Comparison of ENCODE assay signal across 8 cellular contexts in genomic region chr17:40819528-40820125, GRCh38. TPM values are rescaled to one million over a fixed set of nuclear protein-coding genes. Genes with fewer than 3 reads are reported as not detected.
DNase-seq lines count a peak whose midpoint lies in the region; ATAC-seq, FAIRE-seq and TF ChIP-seq lines count a peak whose summit lies in the region.

No MANE protein-coding gene starts in this region.

- peaks cover 16% of the 10 kb centered on the region for H3K4me1 ChIP-seq in A549

- ATAC-seq in A549 (peak in 1 of 2 experiments; percentile 47; a peak in 3 of 6 replicates), HG03460 (IDR thresholded peaks at IDR 0.05; ENCODE audit: unreplicated experiment) (no peak)
- ATAC-seq in stimulated activated naive B cell treated with anti-CD40 and anti-IgM and Interleukin-4, amounts not matched to agents 10 μg/mL and 1 μg/mL and 100 μg/mL, for 72 hours (replicated peaks): no peak

- peak overlapping the region; percentile 69 for H3K27ac Mint-ChIP-seq in stimulated activated naive B cell treated with anti-CD40 and anti-IgM and Interleukin-4, amounts not matched to agents 10 μg/mL and 1 μg/mL and 100 μg/mL, for 72 hours

- CTCF ChIA-PET in A549 (lab: Yijun Ruan, JAX) (interaction anchor here (0.7 to 6.4 kb wide), 13 partner anchors 14 to 846 kb away, joined by 3 to 51 read pairs (median 3); no protein-coding TSS in a partner anchor), HEK293T (lab: Yijun Ruan, JAX) (interaction anchor here (0.8 to 1.0 kb wide), 2 partner anchors 32 to 729 kb away, joined by 3 read pairs; no protein-coding TSS in a partner anchor)

- peak; percentile 7 for FAIRE-seq in A549 (lab: Jason Lieb, UNC)

- 13% methylated on average over 9 of the region's 9 CpGs for WGBS in A549 (ENCODE audit: missing lambda C conversion rate)

- TF ChIP-seq CTCF in A549 (IDR thresholded peaks at IDR 0.05): no peak

- peak overlapping the region; percentile 86 to 94 for H3K27ac ChIP-seq in A549

- peaks cover 12 to 24% of the 10 kb centered on the region in 2 donors for H3K4me1 Mint-ChIP-seq in stimulated activated naive B cell treated with anti-CD40 and anti-IgM and Interleukin-4, amounts not matched to agents 10 μg/mL and 1 μg/mL and 100 μg/mL, for 72 hours

- peaks cover 19 to 33% of the 10 kb centered on the region in 2 donors for H3K36me3 Mint-ChIP-seq in stimulated activated naive B cell treated with anti-CD40 and anti-IgM and Interleukin-4, amounts not matched to agents 10 μg/mL and 1 μg/mL and 100 μg/mL, for 72 hours

- H3K9me3 Mint-ChIP-seq in stimulated activated naive B cell treated with anti-CD40 and anti-IgM and Interleukin-4, amounts not matched to agents 10 μg/mL and 1 μg/mL and 100 μg/mL, for 72 hours: peaks cover 0 to 4% of the 10 kb centered on the region in 2 donors

- DNase-seq in A549 (ENCODE audit: low read depth in 1 of 2, low spot score in 1 of 2) (peak in 1 of 2 experiments; percentile 21), HEK293T (ENCODE audit: extremely low spot score) (peak; percentile 6), astrocyte of the hippocampus (ENCODE audit: low read depth, low spot score) (peak; percentile 35), NCI-H526 (lab: John Stamatoyannopoulos, UW) (no peak)
- DNase-seq in stimulated activated naive B cell treated with anti-CD40 and anti-IgM and Interleukin-4, amounts not matched to agents 10 μg/mL and 1 μg/mL and 100 μg/mL, for 72 hours: no peak
- no peak for DNase-seq in stimulated activated CD8-positive, alpha-beta memory T cell treated with anti-CD3 and anti-CD28 coated beads, Interleukin-4, amount 100 ng/mL, for 48 hours

- H3K27me3 Mint-ChIP-seq in stimulated activated naive B cell treated with anti-CD40 and anti-IgM and Interleukin-4, amounts not matched to agents 10 μg/mL and 1 μg/mL and 100 μg/mL, for 72 hours: peaks cover 3 to 9% of the 10 kb centered on the region in 2 donors

- POLR2A ChIA-PET in A549 (lab: Yijun Ruan, JAX): interaction anchor here (0.9 to 1.9 kb wide), 16 partner anchors 8 to 869 kb away, joined by 3 to 16 read pairs (median 4); partner anchors contain the start of gene EIF1
- POLR2A ChIA-PET in HEK293T (lab: Yijun Ruan, JAX): interaction anchor here (0.6 to 2.0 kb wide), 7 partner anchors 8 to 869 kb away, joined by 3 to 19 read pairs (median 3); partner anchors contain the start of genes EIF1 and SMARCE1

- TF ChIP-seq RAD21 in A549 (conservative IDR thresholded peaks at IDR 0.05 in 1 of 2, IDR thresholded peaks at IDR 0.05 in 1 of 2): no peak

- no peak for TF ChIP-seq POLR2A in A549 (IDR thresholded peaks at IDR 0.05; ENCODE audit: low read length)

- peak overlapping the region; percentile 79 for H3K4me3 ChIP-seq in A549
- H3K4me3 ChIP-seq in iPS-18c (ENCODE audit: insufficient read depth, low read depth, low read length): peak overlapping the region; percentile 49

- no peak for TF ChIP-seq EP300 in A549 (IDR thresholded peaks at IDR 0.05)

- peak overlapping the region; percentile 85 for H3K4me2 ChIP-seq in A549

- H3K9me3 ChIP-seq in A549 (no peaks in the 10 kb centered on the region), iPS-18c (ENCODE audit: control insufficient read depth, insufficient read depth, low read length) (no peaks in the 10 kb centered on the region)

- H3K4me3 Mint-ChIP-seq in stimulated activated naive B cell treated with anti-CD40 and anti-IgM and Interleukin-4, amounts not matched to agents 10 μg/mL and 1 μg/mL and 100 μg/mL, for 72 hours: peak overlapping the region; percentile 78 to 85

TF ChIP-seq in A549, 52 proteins besides CTCF, POLR2A, EP300 and RAD21:
- TF ChIP-seq GATA3 (IDR thresholded peaks at IDR 0.05; ENCODE audit: borderline replicate concordance) (no peak), NFE2L2 (conservative IDR thresholded peaks at IDR 0.05; ENCODE audit: low read length) (no peak), ESRRA (IDR thresholded peaks at IDR 0.05; ENCODE audit: borderline replicate concordance, low read length) (no peak), RARB (CRISPR knock-in tag; IDR thresholded peaks at IDR 0.05) (no peak), EHF (CRISPR knock-in tag; IDR thresholded peaks at IDR 0.05) (no peak), RCOR1 (IDR thresholded peaks at IDR 0.05; ENCODE audit: low read depth, low read length) (no peak)
- TF ChIP-seq, protein P1, sequence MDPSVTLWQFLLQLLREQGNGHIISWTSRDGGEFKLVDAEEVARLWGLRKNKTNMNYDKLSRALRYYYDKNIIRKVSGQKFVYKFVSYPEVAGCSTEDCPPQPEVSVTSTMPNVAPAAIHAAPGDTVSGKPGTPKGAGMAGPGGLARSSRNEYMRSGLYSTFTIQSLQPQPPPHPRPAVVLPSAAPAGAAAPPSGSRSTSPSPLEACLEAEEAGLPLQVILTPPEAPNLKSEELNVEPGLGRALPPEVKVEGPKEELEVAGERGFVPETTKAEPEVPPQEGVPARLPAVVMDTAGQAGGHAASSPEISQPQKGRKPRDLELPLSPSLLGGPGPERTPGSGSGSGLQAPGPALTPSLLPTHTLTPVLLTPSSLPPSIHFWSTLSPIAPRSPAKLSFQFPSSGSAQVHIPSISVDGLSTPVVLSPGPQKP (IDR thresholded peaks at IDR 0.05; ENCODE audit: low read depth, low read length): no peak
- TF ChIP-seq, protein P2, sequence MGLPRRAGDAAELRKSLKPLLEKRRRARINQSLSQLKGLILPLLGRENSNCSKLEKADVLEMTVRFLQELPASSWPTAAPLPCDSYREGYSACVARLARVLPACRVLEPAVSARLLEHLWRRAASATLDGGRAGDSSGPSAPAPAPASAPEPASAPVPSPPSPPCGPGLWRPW (IDR thresholded peaks at IDR 0.05): no peak

TF ChIP-seq in HEK293T, 16 proteins besides CTCF, POLR2A, EP300 and RAD21:
- TF ChIP-seq PKNOX1 (IDR thresholded peaks at IDR 0.05) (no peak), BHLHE40 (IDR thresholded peaks at IDR 0.05; ENCODE audit: borderline replicate concordance) (no peak), FOXA1 (IDR thresholded peaks at IDR 0.05) (no peak), FOXM1 (IDR thresholded peaks at IDR 0.05; ENCODE audit: borderline replicate concordance) (no peak), SP1 (IDR thresholded peaks at IDR 0.05) (no peak), ELF4 (IDR thresholded peaks at IDR 0.05) (no peak), L3MBTL2 (conservative IDR thresholded peaks at IDR 0.05) (no peak), FOXK2 (IDR thresholded peaks at IDR 0.05) (no peak), ZNF384 (IDR thresholded peaks at IDR 0.05) (no peak), SUZ12 (IDR thresholded peaks at IDR 0.05) (no peak), HDGF (IDR thresholded peaks at IDR 0.05; ENCODE audit: borderline replicate concordance) (no peak), CTBP1 (IDR thresholded peaks at IDR 0.05; ENCODE audit: borderline replicate concordance) (no peak), ARNT (IDR thresholded peaks at IDR 0.05) (no peak), NFRKB (IDR thresholded peaks at IDR 0.05) (no peak), LEF1 (IDR thresholded peaks at IDR 0.05; ENCODE audit: borderline replicate concordance) (no peak), TARDBP (IDR thresholded peaks at IDR 0.05) (no peak)

RNA-seq across cellular contexts. Expression of gene KRT10, which starts 2.8 kb away (rescaled TPM):
- polyA plus RNA-seq in A549 (2011; rRNA removed): 59.8 and 89.8 TPM in 2 replicates
- polyA plus RNA-seq in A549 (2012; cell fraction: cytosol; rRNA removed): 81.0 and 89.6 TPM in 2 replicates
- 29.6 and 45.1 TPM in 2 replicates for polyA plus RNA-seq in A549 (2012; cell fraction: nucleus; rRNA removed)
- polyA plus RNA-seq in A549 (2017; fragmentation: RNase III; extraction: RNeasy Plus Mini Kit Qiagen cat#74134 plus additional on column Dnase treatment): 89.1 to 96.2 TPM (median 95.9 TPM) in 3 replicates
- polyA minus RNA-seq in A549 (2011; rRNA and poly(A)+ RNA removed): 1.6 and 1.9 TPM in 2 replicates

RNA-seq across cellular contexts. Expression of gene KRT28, which starts 19.9 kb away (rescaled TPM):
- polyA plus RNA-seq in A549 (2011; rRNA removed): not detected in 2 replicates
- polyA plus RNA-seq in A549 (2012; cell fraction: cytosol; rRNA removed): not detected in 2 replicates
- not detected in 2 replicates for polyA plus RNA-seq in A549 (2012; cell fraction: nucleus; rRNA removed)
- not detected in 3 replicates for polyA plus RNA-seq in A549 (2017; fragmentation: RNase III; extraction: RNeasy Plus Mini Kit Qiagen cat#74134 plus additional on column Dnase treatment)
- not detected in 2 replicates for polyA minus RNA-seq in A549 (2011; rRNA and poly(A)+ RNA removed)

RNA-seq across cellular contexts. Expression of gene KRT27, which starts 37.3 kb away (rescaled TPM):
- polyA plus RNA-seq in A549 (2011; rRNA removed): not detected in 2 replicates
- 0.03 and 0.04 TPM in 2 replicates for polyA plus RNA-seq in A549 (2012; cell fraction: cytosol; rRNA removed)
- not detected in 2 replicates for polyA plus RNA-seq in A549 (2012; cell fraction: nucleus; rRNA removed)
- polyA plus RNA-seq in A549 (2017; fragmentation: RNase III; extraction: RNeasy Plus Mini Kit Qiagen cat#74134 plus additional on column Dnase treatment): not detected in 3 replicates
- polyA minus RNA-seq in A549 (2011; rRNA and poly(A)+ RNA removed): not detected in 2 replicates

RNA-seq across cellular contexts. Expression of gene KRT12, which starts 47.4 kb away (rescaled TPM):
- not detected in 2 replicates for polyA plus RNA-seq in A549 (2011; rRNA removed)
- polyA plus RNA-seq in A549 (2012; cell fraction: cytosol; rRNA removed): not detected in 2 replicates
- polyA plus RNA-seq in A549 (2012; cell fraction: nucleus; rRNA removed): not detected in 2 replicates
- polyA plus RNA-seq in A549 (2017; fragmentation: RNase III; extraction: RNeasy Plus Mini Kit Qiagen cat#74134 plus additional on column Dnase treatment): not detected in 3 replicates
- polyA minus RNA-seq in A549 (2011; rRNA and poly(A)+ RNA removed): not detected in 2 replicates

RNA-seq across cellular contexts. Expression of gene KRT26, which starts 47.6 kb away (rescaled TPM):
- not detected in 2 replicates for polyA plus RNA-seq in A549 (2011; rRNA removed)
- polyA plus RNA-seq in A549 (2012; cell fraction: cytosol; rRNA removed): not detected in 2 replicates
- not detected in 2 replicates for polyA plus RNA-seq in A549 (2012; cell fraction: nucleus; rRNA removed)
- polyA plus RNA-seq in A549 (2017; fragmentation: RNase III; extraction: RNeasy Plus Mini Kit Qiagen cat#74134 plus additional on column Dnase treatment): not detected in 3 replicates
- polyA minus RNA-seq in A549 (2011; rRNA and poly(A)+ RNA removed): not detected in 2 replicates

Comparison
In these comparisons a context has a peak if more than half of its experiments do, and no peak if none do; other contexts are left out.
1. DNase-seq: peak in HEK293T (single experiment) and astrocyte of the hippocampus (single experiment); none in stimulated activated naive B cell treated with anti-CD40 and anti-IgM and Interleukin-4, amounts not matched to agents 10 μg/mL and 1 μg/mL and 100 μg/mL, for 72 hours (single experiment), stimulated activated CD8-positive, alpha-beta memory T cell treated with anti-CD3 and anti-CD28 coated beads, Interleukin-4, amount 100 ng/mL, for 48 hours (single experiment) and NCI-H526 (0 of 2).